Comparison of ENCODE assay signal across 1 cellular context in the genomic region with DNA sequence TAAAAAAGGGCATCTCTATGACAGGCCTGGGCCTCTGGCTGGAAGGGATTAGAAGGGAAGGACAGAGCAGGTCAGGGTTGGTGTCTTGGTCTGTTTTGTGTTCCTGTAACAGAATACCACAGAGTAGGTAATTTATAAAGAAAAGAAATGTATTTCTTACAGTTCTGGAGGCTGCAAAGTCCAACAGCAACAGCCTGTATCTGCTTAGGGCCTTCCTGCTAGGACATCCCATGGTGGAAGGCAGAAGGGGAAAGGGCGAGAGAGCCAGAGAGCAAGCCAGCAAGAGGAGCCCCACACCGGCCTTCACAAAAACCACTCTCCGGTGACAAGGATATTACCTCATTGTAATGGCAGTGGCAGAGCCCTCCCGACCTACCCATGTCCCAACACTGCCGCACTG.
A peak's percentile ranks its signal among the peaks of the same experiment; 100 is the strongest.
TF ChIP-seq lines count a peak whose summit lies in the region.

No MANE protein-coding gene starts in this region.

TF ChIP-seq in HepG2, 621 proteins besides CTCF, POLR2A, EP300 and RAD21:
- peak; percentile 96; the same call in 1 of the 2 replicates for TF ChIP-seq ZNF564 (CRISPR knock-in tag; IDR thresholded peaks at IDR 0.05)
